In genomic region chr10:99279626-99280111, GRCh38 we compare ENCODE assay signal across 1 cellular context.
TF ChIP-seq lines count a peak whose summit lies in the region.

No MANE protein-coding gene starts in this region.

TF ChIP-seq in GM12878, 131 proteins besides CTCF, POLR2A, EP300 and RAD21 (continued from another document):
- no peak for TF ChIP-seq E2F8 (IDR thresholded peaks at IDR 0.05; ENCODE audit: low read depth, partially characterized antibody)
- TF ChIP-seq SIX5 (IDR thresholded peaks at IDR 0.05; ENCODE audit: low read depth, low read length, severe bottlenecking) = no peak
- TF ChIP-seq SMC3 (IDR thresholded peaks at IDR 0.05; ENCODE audit: borderline replicate concordance, low read length) = no peak
- no peak for TF ChIP-seq STAT3 (IDR thresholded peaks at IDR 0.05; ENCODE audit: low read depth, low read length)
- TF ChIP-seq ZNF207 (IDR thresholded peaks at IDR 0.05; ENCODE audit: borderline replicate concordance) = no peak
- no peak for TF ChIP-seq USF2 (IDR thresholded peaks at IDR 0.05; ENCODE audit: borderline replicate concordance, low read depth, low read length)
- TF ChIP-seq ATF2 (IDR thresholded peaks at IDR 0.05; ENCODE audit: low read length) = no peak
- no peak for TF ChIP-seq SPI1 (IDR thresholded peaks at IDR 0.05; ENCODE audit: borderline replicate concordance, insufficient read depth, low read depth, low read length)
- TF ChIP-seq KDM1A (IDR thresholded peaks at IDR 0.05; ENCODE audit: borderline replicate concordance) = no peak
